24 cellular contexts compared by ENCODE assay signal in genomic region chr9:26658476-26658875, GRCh38.
"Had no signal": no experiment of that assay in that cellular context is flagged by ENCODE, and none has a peak within 500 bp of the region (broad histone marks: within the 10 kb centered on the region; RNA-seq: fewer than 3 reads in every experiment).

No MANE protein-coding gene starts in this region.

- DNase-seq: colonic mucosa; cortex of kidney; dermis blood vessel endothelial cell; dorsolateral prefrontal cortex; effector CD4-positive, alpha-beta T cell; effector CD8-positive, alpha-beta T cell; effector memory CD8-positive, alpha-beta T cell; endodermal cell; erythroblast; esophagus squamous epithelium; foreskin fibroblast; foreskin keratinocyte; foreskin melanocyte; gastrocnemius medialis; glutamatergic neuron; head of caudate nucleus; heart left ventricle; heart right ventricle had no signal

- H3K4me1 ChIP-seq: colonic mucosa, esophagus squamous epithelium, foreskin keratinocyte, gastrocnemius medialis, gastroesophageal sphincter, heart left ventricle, heart right ventricle had no signal

- H3K4me3 ChIP-seq: colonic mucosa, coronary artery, dorsolateral prefrontal cortex, esophagus muscularis mucosa, esophagus squamous epithelium, gastrocnemius medialis, gastroesophageal sphincter, heart left ventricle, heart right ventricle had no signal

- H3K27me3 Mint-ChIP-seq: dendritic cell treated with granulocyte-macrophage colony-stimulating factor and Interleukin-4, amounts not matched to agents 40 ng/mL and 50 ng/mL, for 4 days; effector memory CD8-positive, alpha-beta T cell had no signal

- H3K27ac ChIP-seq: colonic mucosa, coronary artery, dorsolateral prefrontal cortex, epithelial cell of prostate, esophagus muscularis mucosa, esophagus squamous epithelium, foreskin keratinocyte, gastrocnemius medialis, gastroesophageal sphincter, heart left ventricle, heart right ventricle had no signal

- H3K4me3 Mint-ChIP-seq: dendritic cell treated with granulocyte-macrophage colony-stimulating factor and Interleukin-4, amounts not matched to agents 40 ng/mL and 50 ng/mL, for 4 days; effector memory CD8-positive, alpha-beta T cell; endodermal cell had no signal

- H3K9me3 ChIP-seq: colonic mucosa, esophagus muscularis mucosa, esophagus squamous epithelium, gastrocnemius medialis, heart left ventricle, heart right ventricle had no signal

- ATAC-seq: effector memory CD8-positive, alpha-beta T cell; esophagus mucosa; foreskin keratinocyte; gastrocnemius medialis; gastroesophageal sphincter; heart left ventricle; heart right ventricle had no signal

- H3K27ac Mint-ChIP-seq: dendritic cell treated with granulocyte-macrophage colony-stimulating factor and Interleukin-4, amounts not matched to agents 40 ng/mL and 50 ng/mL, for 4 days; effector memory CD8-positive, alpha-beta T cell; endodermal cell had no signal

- H3K36me3 ChIP-seq: colonic mucosa, esophagus muscularis mucosa, esophagus squamous epithelium, gastrocnemius medialis, gastroesophageal sphincter, heart left ventricle, heart right ventricle had no signal

- H3K27me3 ChIP-seq: colonic mucosa, esophagus muscularis mucosa, foreskin keratinocyte, gastrocnemius medialis, gastroesophageal sphincter had no signal
